In the genomic region with DNA sequence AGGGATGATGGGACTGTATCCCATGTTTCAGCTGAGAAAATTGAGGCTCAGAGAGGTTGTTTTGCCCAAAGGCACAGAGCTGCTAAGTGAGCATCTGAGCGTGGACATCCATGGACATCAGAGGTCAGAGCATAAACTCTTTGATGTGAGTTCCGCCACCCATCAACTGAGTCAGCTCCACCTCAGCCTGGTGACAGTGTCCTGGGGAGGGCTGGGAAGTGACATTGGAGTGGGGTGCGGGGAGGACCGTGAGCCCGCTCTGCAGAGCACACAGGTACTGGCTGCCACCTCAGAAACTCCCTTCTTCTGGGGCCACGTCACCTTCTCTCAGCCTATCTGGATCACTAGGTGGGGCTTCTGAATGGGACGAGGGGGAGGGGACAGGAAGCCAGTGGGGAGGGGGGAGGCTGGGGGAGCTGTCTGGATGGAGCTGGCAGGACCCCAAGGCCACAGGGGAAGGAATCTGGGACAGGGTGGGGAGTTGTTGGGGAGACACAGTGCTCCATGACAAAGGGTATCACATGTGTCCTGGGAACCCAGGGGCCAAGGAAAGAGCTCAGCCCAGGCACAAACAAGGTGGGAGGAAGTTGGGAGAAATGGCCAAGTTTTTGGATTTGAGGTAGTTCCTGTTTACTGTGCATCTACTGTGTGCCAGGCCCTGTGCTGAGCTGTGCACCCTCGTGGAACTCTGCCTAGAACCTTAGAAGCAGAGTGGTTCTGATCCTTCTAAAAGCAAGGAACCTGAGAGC, we compare ENCODE assay signal across 3 cellular contexts.
TF ChIP-seq lines count a peak whose summit lies in the region.

No MANE protein-coding gene starts in this region.

TF ChIP-seq in HEK293, 187 proteins besides CTCF, POLR2A, EP300 and RAD21:
- no peak for TF ChIP-seq HOXA7 (CRISPR knock-in tag; IDR thresholded peaks at IDR 0.05; ENCODE audit: borderline replicate concordance)
- TF ChIP-seq ZNF664 (tag by site-specific recombination; IDR thresholded peaks at IDR 0.05), result peak; percentile 77

TF ChIP-seq in GM12878, 131 proteins besides CTCF, POLR2A, EP300 and RAD21 (continues in another document):
- TF ChIP-seq, protein P1, sequence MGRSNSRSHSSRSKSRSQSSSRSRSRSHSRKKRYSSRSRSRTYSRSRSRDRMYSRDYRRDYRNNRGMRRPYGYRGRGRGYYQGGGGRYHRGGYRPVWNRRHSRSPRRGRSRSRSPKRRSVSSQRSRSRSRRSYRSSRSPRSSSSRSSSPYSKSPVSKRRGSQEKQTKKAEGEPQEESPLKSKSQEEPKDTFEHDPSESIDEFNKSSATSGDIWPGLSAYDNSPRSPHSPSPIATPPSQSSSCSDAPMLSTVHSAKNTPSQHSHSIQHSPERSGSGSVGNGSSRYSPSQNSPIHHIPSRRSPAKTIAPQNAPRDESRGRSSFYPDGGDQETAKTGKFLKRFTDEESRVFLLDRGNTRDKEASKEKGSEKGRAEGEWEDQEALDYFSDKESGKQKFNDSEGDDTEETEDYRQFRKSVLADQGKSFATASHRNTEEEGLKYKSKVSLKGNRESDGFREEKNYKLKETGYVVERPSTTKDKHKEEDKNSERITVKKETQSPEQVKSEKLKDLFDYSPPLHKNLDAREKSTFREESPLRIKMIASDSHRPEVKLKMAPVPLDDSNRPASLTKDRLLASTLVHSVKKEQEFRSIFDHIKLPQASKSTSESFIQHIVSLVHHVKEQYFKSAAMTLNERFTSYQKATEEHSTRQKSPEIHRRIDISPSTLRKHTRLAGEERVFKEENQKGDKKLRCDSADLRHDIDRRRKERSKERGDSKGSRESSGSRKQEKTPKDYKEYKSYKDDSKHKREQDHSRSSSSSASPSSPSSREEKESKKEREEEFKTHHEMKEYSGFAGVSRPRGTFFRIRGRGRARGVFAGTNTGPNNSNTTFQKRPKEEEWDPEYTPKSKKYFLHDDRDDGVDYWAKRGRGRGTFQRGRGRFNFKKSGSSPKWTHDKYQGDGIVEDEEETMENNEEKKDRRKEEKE (IDR thresholded peaks at IDR 0.05), result no peak
- TF ChIP-seq MYC (IDR thresholded peaks at IDR 0.05; ENCODE audit: insufficient read depth, insufficient read length, insufficient replicate concordance, low read length, severe bottlenecking) (no peak), ZNF217 (IDR thresholded peaks at IDR 0.05) (no peak), ETV6 (conservative IDR thresholded peaks at IDR 0.05 in 1 of 2, IDR thresholded peaks at IDR 0.05 in 1 of 2; ENCODE audit: borderline replicate concordance in 1 of 2, low read depth in 1 of 2) (no peak), CBFB (IDR thresholded peaks at IDR 0.05; ENCODE audit: low read depth) (no peak), SRF (IDR thresholded peaks at IDR 0.05; ENCODE audit: low read depth in 2 of 2, low read length in 2 of 2) (no peak), CEBPB (IDR thresholded peaks at IDR 0.05; ENCODE audit: borderline replicate concordance in 1 of 2, low read depth in 2 of 2, low read length in 2 of 2) (no peak), SIN3A (IDR thresholded peaks at IDR 0.05; ENCODE audit: low read depth, low read length) (no peak), POLR2AphosphoS5 (IDR thresholded peaks at IDR 0.05; ENCODE audit: low read length) (no peak), SMAD1 (IDR thresholded peaks at IDR 0.05; ENCODE audit: low read depth, partially characterized antibody) (no peak), SUZ12 (IDR thresholded peaks at IDR 0.05; ENCODE audit: unreplicated experiment) (no peak)
- TF ChIP-seq, protein P2, sequence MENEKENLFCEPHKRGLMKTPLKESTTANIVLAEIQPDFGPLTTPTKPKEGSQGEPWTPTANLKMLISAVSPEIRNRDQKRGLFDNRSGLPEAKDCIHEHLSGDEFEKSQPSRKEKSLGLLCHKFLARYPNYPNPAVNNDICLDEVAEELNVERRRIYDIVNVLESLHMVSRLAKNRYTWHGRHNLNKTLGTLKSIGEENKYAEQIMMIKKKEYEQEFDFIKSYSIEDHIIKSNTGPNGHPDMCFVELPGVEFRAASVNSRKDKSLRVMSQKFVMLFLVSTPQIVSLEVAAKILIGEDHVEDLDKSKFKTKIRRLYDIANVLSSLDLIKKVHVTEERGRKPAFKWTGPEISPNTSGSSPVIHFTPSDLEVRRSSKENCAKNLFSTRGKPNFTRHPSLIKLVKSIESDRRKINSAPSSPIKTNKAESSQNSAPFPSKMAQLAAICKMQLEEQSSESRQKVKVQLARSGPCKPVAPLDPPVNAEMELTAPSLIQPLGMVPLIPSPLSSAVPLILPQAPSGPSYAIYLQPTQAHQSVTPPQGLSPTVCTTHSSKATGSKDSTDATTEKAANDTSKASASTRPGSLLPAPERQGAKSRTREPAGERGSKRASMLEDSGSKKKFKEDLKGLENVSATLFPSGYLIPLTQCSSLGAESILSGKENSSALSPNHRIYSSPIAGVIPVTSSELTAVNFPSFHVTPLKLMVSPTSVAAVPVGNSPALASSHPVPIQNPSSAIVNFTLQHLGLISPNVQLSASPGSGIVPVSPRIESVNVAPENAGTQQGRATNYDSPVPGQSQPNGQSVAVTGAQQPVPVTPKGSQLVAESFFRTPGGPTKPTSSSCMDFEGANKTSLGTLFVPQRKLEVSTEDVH (IDR thresholded peaks at IDR 0.05; ENCODE audit: low read depth, partially characterized antibody), result no peak
- TF ChIP-seq, protein P3, sequence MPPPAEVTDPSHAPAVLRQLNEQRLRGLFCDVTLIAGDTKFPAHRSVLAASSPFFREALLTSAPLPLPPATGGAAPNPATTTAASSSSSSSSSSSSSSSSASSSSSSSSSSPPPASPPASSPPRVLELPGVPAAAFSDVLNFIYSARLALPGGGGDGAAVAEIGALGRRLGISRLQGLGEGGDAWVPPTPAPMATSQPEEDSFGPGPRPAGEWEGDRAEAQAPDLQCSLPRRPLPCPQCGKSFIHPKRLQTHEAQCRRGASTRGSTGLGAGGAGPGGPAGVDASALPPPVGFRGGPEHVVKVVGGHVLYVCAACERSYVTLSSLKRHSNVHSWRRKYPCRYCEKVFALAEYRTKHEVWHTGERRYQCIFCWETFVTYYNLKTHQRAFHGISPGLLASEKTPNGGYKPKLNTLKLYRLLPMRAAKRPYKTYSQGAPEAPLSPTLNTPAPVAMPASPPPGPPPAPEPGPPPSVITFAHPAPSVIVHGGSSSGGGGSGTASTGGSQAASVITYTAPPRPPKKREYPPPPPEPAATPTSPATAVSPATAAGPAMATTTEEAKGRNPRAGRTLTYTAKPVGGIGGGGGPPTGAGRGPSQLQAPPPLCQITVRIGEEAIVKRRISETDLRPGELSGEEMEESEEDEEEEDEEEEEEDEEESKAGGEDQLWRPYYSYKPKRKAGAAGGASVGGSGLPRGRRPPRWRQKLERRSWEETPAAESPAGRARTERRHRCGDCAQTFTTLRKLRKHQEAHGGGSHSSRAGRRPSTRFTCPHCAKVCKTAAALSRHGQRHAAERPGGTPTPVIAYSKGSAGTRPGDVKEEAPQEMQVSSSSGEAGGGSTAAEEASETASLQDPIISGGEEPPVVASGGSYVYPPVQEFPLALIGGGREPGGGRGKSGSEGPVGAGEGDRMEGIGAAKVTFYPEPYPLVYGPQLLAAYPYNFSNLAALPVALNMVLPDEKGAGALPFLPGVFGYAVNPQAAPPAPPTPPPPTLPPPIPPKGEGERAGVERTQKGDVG (CRISPR knock-in tag; IDR thresholded peaks at IDR 0.05), result no peak

TF ChIP-seq in HepG2, 621 proteins besides CTCF, POLR2A, EP300 and RAD21:
- no peak for TF ChIP-seq SATB2 (CRISPR knock-in tag; IDR thresholded peaks at IDR 0.05)
- TF ChIP-seq RFXAP (CRISPR knock-in tag; IDR thresholded peaks at IDR 0.05; ENCODE audit: borderline replicate concordance), result no peak
- TF ChIP-seq LCORL (IDR thresholded peaks at IDR 0.05), result no peak
- TF ChIP-seq LCORL (CRISPR knock-in tag; IDR thresholded peaks at IDR 0.05), result no peak
- no peak for TF ChIP-seq GPN1 (CRISPR knock-in tag; IDR thresholded peaks at IDR 0.05; ENCODE audit: borderline replicate concordance)
- TF ChIP-seq FOSL2 (CRISPR knock-in tag; IDR thresholded peaks at IDR 0.05), result peak; percentile 32; the same call in 1 of the 2 replicates
- TF ChIP-seq, protein P4, sequence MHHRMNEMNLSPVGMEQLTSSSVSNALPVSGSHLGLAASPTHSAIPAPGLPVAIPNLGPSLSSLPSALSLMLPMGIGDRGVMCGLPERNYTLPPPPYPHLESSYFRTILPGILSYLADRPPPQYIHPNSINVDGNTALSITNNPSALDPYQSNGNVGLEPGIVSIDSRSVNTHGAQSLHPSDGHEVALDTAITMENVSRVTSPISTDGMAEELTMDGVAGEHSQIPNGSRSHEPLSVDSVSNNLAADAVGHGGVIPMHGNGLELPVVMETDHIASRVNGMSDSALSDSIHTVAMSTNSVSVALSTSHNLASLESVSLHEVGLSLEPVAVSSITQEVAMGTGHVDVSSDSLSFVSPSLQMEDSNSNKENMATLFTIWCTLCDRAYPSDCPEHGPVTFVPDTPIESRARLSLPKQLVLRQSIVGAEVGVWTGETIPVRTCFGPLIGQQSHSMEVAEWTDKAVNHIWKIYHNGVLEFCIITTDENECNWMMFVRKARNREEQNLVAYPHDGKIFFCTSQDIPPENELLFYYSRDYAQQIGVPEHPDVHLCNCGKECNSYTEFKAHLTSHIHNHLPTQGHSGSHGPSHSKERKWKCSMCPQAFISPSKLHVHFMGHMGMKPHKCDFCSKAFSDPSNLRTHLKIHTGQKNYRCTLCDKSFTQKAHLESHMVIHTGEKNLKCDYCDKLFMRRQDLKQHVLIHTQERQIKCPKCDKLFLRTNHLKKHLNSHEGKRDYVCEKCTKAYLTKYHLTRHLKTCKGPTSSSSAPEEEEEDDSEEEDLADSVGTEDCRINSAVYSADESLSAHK (CRISPR knock-in tag; IDR thresholded peaks at IDR 0.05; ENCODE audit: borderline replicate concordance), result no peak
- no peak for TF ChIP-seq SIX4 (CRISPR knock-in tag; IDR thresholded peaks at IDR 0.05)
- no peak for TF ChIP-seq SOX5 (CRISPR knock-in tag; IDR thresholded peaks at IDR 0.05; ENCODE audit: borderline replicate concordance)
- peak; percentile 62 for TF ChIP-seq ZNF768 (CRISPR knock-in tag; IDR thresholded peaks at IDR 0.05)
- TF ChIP-seq MEIS2 (CRISPR knock-in tag; IDR thresholded peaks at IDR 0.05), result no peak
